Comparison of ENCODE assay signal across 17 cellular contexts in genomic region chr3:55169161-55169560, GRCh38.
"Had no signal": no experiment of that assay in that cellular context is flagged by ENCODE, and none has a peak within 500 bp of the region (broad histone marks: within the 10 kb centered on the region; RNA-seq: fewer than 3 reads in every experiment).

No MANE protein-coding gene starts in this region.

- ATAC-seq: foreskin keratinocyte; right lobe of liver; stimulated activated memory B cell treated with anti-CD40 and anti-IgM and Interleukin-4, amounts not matched to agents 10 μg/mL and 1 μg/mL and 100 μg/mL, for 72 hours; WTC11 had no signal

- H3K4me1 ChIP-seq: foreskin keratinocyte, right lobe of liver had no signal

- H3K4me3 ChIP-seq: esophagus squamous epithelium, right lobe of liver had no signal

- H3K9me3 ChIP-seq: esophagus squamous epithelium, right lobe of liver had no signal

- DNase-seq: activated CD4-positive, alpha-beta memory T cell treated with anti-CD3 and anti-CD28 coated beads, Interleukin-2, amount 10 ng/mL, durations not matched to agents 7 days and 5 days; activated CD4-positive, alpha-beta T cell treated with anti-CD3 and anti-CD28 coated beads for 4 hours; activated effector memory CD4-positive, alpha-beta T cell treated with Interleukin-2 at 50 U/mL for 16 hours; activated naive CD4-positive, alpha-beta T cell treated with anti-CD3 and anti-CD28 coated beads, Interleukin-2, amount 50 U/mL, for 16 hours; activated T-cell treated with anti-CD3 and anti-CD28 coated beads, Interleukin-2, amount 50 U/mL, for 24 hours; central memory CD4-positive, alpha-beta T cell; cortex of kidney; effector CD4-positive, alpha-beta T cell; esophagus squamous epithelium; head of caudate nucleus; nephron progenitor cell; right lobe of liver; stimulated activated CD4-positive, alpha-beta T cell treated with anti-CD3 and anti-CD28 coated beads, Interleukin-2, amount 100 ng/mL, for 48 hours; T-helper 2 cell had no signal

- H3K27me3 ChIP-seq: esophagus squamous epithelium, foreskin keratinocyte, right lobe of liver had no signal

- H3K27ac ChIP-seq: esophagus squamous epithelium, foreskin keratinocyte, right lobe of liver had no signal

- H3K36me3 ChIP-seq: esophagus squamous epithelium, right lobe of liver had no signal
